ENCODE assay signal across 8 cellular contexts in the genomic region with DNA sequence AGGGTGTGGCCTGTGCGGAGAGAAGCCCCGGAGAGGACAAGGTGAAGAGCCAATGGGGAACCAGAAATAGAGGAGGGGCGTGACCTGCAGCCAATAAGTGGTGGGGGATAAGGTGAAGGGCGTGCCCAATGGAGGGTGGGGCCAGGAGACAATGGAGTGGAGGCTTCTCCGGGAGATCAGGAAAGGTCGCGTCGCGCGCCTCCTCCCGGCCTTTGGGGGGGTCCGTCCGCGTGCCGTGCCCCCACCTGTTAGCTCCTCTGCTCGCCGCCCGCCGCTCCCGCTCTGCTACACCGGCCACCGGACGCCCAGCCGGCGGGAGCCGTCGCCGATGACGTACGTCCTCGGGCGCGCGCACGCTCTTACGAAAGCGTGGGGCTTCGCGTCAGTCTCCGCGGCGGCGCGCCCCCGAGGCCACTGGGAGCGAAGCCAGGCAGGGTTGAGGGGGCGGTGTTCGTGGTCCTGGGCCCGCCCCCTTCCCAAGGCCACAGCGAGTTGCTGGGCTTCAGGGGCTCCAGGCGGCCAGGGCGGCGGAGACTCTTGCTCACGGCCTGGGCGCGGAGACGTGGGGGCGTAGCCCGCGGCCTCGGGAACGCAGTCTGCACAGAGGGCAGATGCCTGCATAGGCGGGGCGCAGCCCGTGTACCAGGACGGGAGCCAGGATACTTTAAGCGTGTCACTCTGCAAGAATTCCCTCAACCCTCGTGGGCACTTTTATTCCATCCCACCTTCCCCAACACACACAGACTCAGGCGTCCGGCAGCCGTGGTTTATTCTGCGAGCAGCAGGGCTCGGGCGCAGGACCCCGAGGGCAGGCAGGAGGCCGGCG. TPM values are rescaled to one million over a fixed set of nuclear protein-coding genes. Genes with fewer than 3 reads are reported as not detected.
A peak's percentile ranks its signal among the peaks of the same experiment; 100 is the strongest.
DNase-seq lines count a peak whose midpoint lies in the region; ATAC-seq and FAIRE-seq lines count a peak whose summit lies in the region.

A gene (minus strand): TSS at position 337 of the 826 bp plus-strand sequence. CDS start 3,353 bp downstream, outside the sequence.

- peak within 1 kb of the TSS; percentile 29 for H3K4me3 ChIP-seq in right cardiac atrium (ENCODE audit: low read length)

- ATAC-seq in HG02973 (IDR thresholded peaks at IDR 0.05; ENCODE audit: unreplicated experiment) (peak; percentile 83), right cardiac atrium (peak; percentile 95 to 96)

- intact Hi-C loops in T-helper 2 cell treated with Interferon-gamma antibody and Interleukin-4, amounts not matched to agents 100 ng/mL and 5 ng/mL, for 36 hours (cut with micrococcal nuclease): loop anchor here (1.0 to 2.0 kb wide), 4 partner anchors 24 to 237 kb away; a partner anchor contains a TSS
- intact Hi-C loops in right cardiac atrium (cut with DNase I): no loop called here

- H3K27ac ChIP-seq in right cardiac atrium (ENCODE audit: low read length): peak within 1 kb of the TSS; percentile 86

- DNase-seq in GM18507 (ENCODE audit: extremely low spot score, insufficient read length, low read depth) (peak; percentile 99), NCI-H1930 (lab: John Stamatoyannopoulos, UW) (peak; percentile 90), anterior cingulate cortex (lab: John Stamatoyannopoulos, UW) (peak; percentile 81 to 96 (median 93)), right cardiac atrium (peak; percentile 95 to 98 (median 97)), pulmonary artery endothelial cell (ENCODE audit: low read depth, low spot score) (peak; percentile 95), urothelium cell line (ENCODE audit: low spot score) (peak; percentile 99)

- under 1% methylated on average over 77 of the region's 77 CpGs for WGBS in right cardiac atrium

- H3K27me3 ChIP-seq in right cardiac atrium (ENCODE audit: control insufficient read depth, insufficient read depth): no peaks in the 10 kb centered on the region

- H3K9me3 ChIP-seq in right cardiac atrium (ENCODE audit: control insufficient read depth, low read length): no peaks in the 10 kb centered on the region

- peaks cover 2% of the 10 kb centered on the region for H3K4me1 ChIP-seq in right cardiac atrium (ENCODE audit: control insufficient read depth, insufficient read depth, low read length)

- FAIRE-seq in GM18507 (lab: Jason Lieb, UNC): peak; percentile 99
- peak; percentile 98 for FAIRE-seq in urothelium cell line (lab: Jason Lieb, UNC)

RNA-seq across cellular contexts. Expression of the gene that starts here (rescaled TPM):
- total RNA-seq in T-helper 2 cell treated with Interferon-gamma antibody and Interleukin-4, amounts not matched to agents 100 ng/mL and 5 ng/mL, for 36 hours: 50.4 and 57.4 TPM in 2 replicates
- total RNA-seq in right cardiac atrium (10 to 100 TPM; 16.2 to 22.9 (median 17.2) TPM), pulmonary artery endothelial cell (11.7 and 12.8 TPM in 2 replicates)
- polyA plus RNA-seq in right cardiac atrium: 14.8 TPM

Comparison
In these comparisons a context has a peak if more than half of its experiments do, and no peak if none do; other contexts are left out.
1. Peak in every context shown above with its lines: DNase-seq, ATAC-seq, H3K4me3 ChIP-seq and H3K27ac ChIP-seq.